Comparison of ENCODE assay signal across 29 cellular contexts in the genomic region with DNA sequence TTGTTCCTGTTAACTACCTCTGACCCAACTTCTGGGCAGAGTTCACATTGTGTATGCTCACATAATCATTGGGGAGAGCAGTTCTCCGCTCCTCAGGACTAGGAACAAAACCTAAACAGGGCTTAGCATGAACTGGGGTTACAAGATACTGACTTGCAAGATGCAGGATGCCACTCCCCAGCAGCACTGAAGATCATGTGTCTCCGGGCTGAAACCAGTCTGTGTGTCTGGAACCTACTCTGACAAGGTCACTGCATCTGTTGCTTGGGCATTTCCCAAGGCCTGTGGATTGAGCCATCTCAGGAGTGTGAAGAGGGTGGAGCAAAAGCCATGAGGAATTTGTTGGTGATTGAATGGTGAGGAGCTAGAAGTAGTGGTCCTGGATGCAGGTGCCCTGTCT.
DNase-seq lines count a peak whose midpoint lies in the region; ATAC-seq and TF ChIP-seq lines count a peak whose summit lies in the region.
"Had no signal": no experiment of that assay in that cellular context is flagged by ENCODE, and none has a peak within 500 bp of the region (broad histone marks: within the 10 kb centered on the region; RNA-seq: fewer than 3 reads in every experiment).

No MANE protein-coding gene starts in this region.

- H3K36me3 Mint-ChIP-seq in GM23338 (ENCODE audit: low read depth) = peaks cover 3% of the 10 kb centered on the region; the same call in 1 of the 3 replicates
- H3K36me3 Mint-ChIP-seq: activated CD4-positive, alpha-beta memory T cell treated with anti-CD3 and anti-CD28 coated beads for 36 hours; activated naive CD4-positive, alpha-beta T cell treated with anti-CD3 and anti-CD28 coated beads, Interleukin-2, amount 10 ng/mL, durations not matched to agents 7 days and 5 days; brain; CD4-positive, CD25-positive, alpha-beta regulatory T cell; stimulated activated memory B cell treated with anti-CD40 and anti-IgM and Interleukin-4, amounts not matched to agents 10 μg/mL and 1 μg/mL and 100 μg/mL, for 72 hours had no signal

- peaks cover 5% of the 10 kb centered on the region; the same call in 1 of the 2 replicates for H3K9me2 ChIP-seq in GM23338 (ENCODE audit: insufficient read depth)

- no peaks in the 10 kb centered on the region for H3K27me3 ChIP-seq in foreskin keratinocyte
- H3K27me3 ChIP-seq in trophoblast cell (ENCODE audit: insufficient read depth, low read length) = no peaks in the 10 kb centered on the region
- no peaks in the 10 kb centered on the region for H3K27me3 ChIP-seq in GM23338 (ENCODE audit: insufficient read depth)
- H3K27me3 ChIP-seq: adrenal gland, transverse colon had no signal

- H3K4me3 Mint-ChIP-seq in GM23338 = no peak overlapping the region
- H3K4me3 Mint-ChIP-seq: activated CD4-positive, alpha-beta memory T cell treated with anti-CD3 and anti-CD28 coated beads for 36 hours; activated naive CD4-positive, alpha-beta T cell treated with anti-CD3 and anti-CD28 coated beads, Interleukin-2, amount 10 ng/mL, durations not matched to agents 7 days and 5 days; activated T-cell treated with anti-CD3 and anti-CD28 coated beads, Interleukin-2, amount 50 U/mL, for 72 hours; brain; CD4-positive, CD25-positive, alpha-beta regulatory T cell; H9; mesothelial cell of epicardium; naive thymus-derived CD4-positive, alpha-beta T cell; stimulated activated memory B cell treated with anti-CD40 and anti-IgM and Interleukin-4, amounts not matched to agents 10 μg/mL and 1 μg/mL and 100 μg/mL, for 72 hours; T-helper 17 cell had no signal

- TF ChIP-seq CTCF in AG10803 (conservative IDR thresholded peaks at IDR 0.05; ENCODE audit: low read length) (no peak), foreskin keratinocyte (conservative IDR thresholded peaks at IDR 0.05) (no peak), GM23338 (conservative IDR thresholded peaks at IDR 0.05; ENCODE audit: low read depth in 2 of 2) (no peak)

- H3K14ac ChIP-seq in trophoblast cell (ENCODE audit: low read length) = no peak overlapping the region

- DNase-seq in AG10803 (ENCODE audit: low read depth) (peak; percentile 77), amniotic epithelial cell (ENCODE audit: low read depth) (peak; percentile 21), foreskin keratinocyte (no peak), trophoblast cell (no peak), GM23338 (ENCODE audit: low spot score) (no peak), UCSD-AML1 (lab: John Stamatoyannopoulos, UW; ENCODE audit: unreplicated experiment) (no peak), G401 (ENCODE audit: low spot score) (no peak)
- DNase-seq: activated CD4-positive, alpha-beta memory T cell treated with anti-CD3 and anti-CD28 coated beads for 36 hours; activated naive CD4-positive, alpha-beta T cell treated with anti-CD3 and anti-CD28 coated beads, Interleukin-2, amount 10 ng/mL, durations not matched to agents 7 days and 5 days; activated T-cell treated with anti-CD3 and anti-CD28 coated beads, Interleukin-2, amount 50 U/mL, for 72 hours; adrenal gland; AML-193; CD4-positive, CD25-positive, alpha-beta regulatory T cell; glutamatergic neuron; H9; left ventricle myocardium superior; naive thymus-derived CD4-positive, alpha-beta T cell; NCI-H1417; NCI-H2029 treated with DMSO at 0.1 percent for 48 hours; NCI-H524; psoas muscle; T-helper 17 cell; transverse colon had no signal

- peak overlapping the region; percentile 2 for H3K4ac ChIP-seq in trophoblast cell (ENCODE audit: low read depth, low read length)

- H3K79me1 ChIP-seq in trophoblast cell (ENCODE audit: low read length) = peaks cover 1% of the 10 kb centered on the region

- peaks cover 3% of the 10 kb centered on the region for H3K9me3 ChIP-seq in trophoblast cell (ENCODE audit: insufficient read depth, low read depth, low read length)
- H3K9me3 ChIP-seq: adrenal gland, psoas muscle, transverse colon had no signal

- no peak overlapping the region for H2BK120ac ChIP-seq in trophoblast cell (ENCODE audit: insufficient read depth, low read length, poor library complexity)

- H3K9ac ChIP-seq in trophoblast cell (ENCODE audit: low read length) = no peak overlapping the region
- H3K9ac ChIP-seq: KMS-11 had no signal

- H4K91ac ChIP-seq in trophoblast cell (ENCODE audit: low read depth, low read length) = no peak overlapping the region

- H3K36me3 ChIP-seq in trophoblast cell (ENCODE audit: control insufficient read depth in 1 of 2, insufficient read depth in 2 of 2, low read length in 2 of 2) (no peaks in the 10 kb centered on the region), GM23338 (ENCODE audit: insufficient read depth) (no peaks in the 10 kb centered on the region)
- H3K36me3 ChIP-seq: adrenal gland, transverse colon had no signal

- H4K8ac ChIP-seq in trophoblast cell (ENCODE audit: low read depth, low read length) = no peak overlapping the region

- H3K23ac ChIP-seq in trophoblast cell (ENCODE audit: low read length) = no peak overlapping the region

- no peak overlapping the region for H4K12ac ChIP-seq in trophoblast cell (ENCODE audit: low read depth, low read length)

- H2AK5ac ChIP-seq in trophoblast cell (ENCODE audit: low read length) = no peak overlapping the region

- H3K4me1 ChIP-seq in foreskin keratinocyte (peaks cover 6% of the 10 kb centered on the region), trophoblast cell (ENCODE audit: control insufficient read depth in 1 of 2, insufficient read depth in 2 of 2, low read length in 2 of 2) (peaks cover 4 to 6% of the 10 kb centered on the region in 2 experiments), GM23338 (ENCODE audit: insufficient read depth) (no peaks in the 10 kb centered on the region)
- H3K4me1 ChIP-seq: adrenal gland, psoas muscle, transverse colon had no signal

- H3F3A ChIP-seq in GM23338 (replicated peaks; ENCODE audit: low read depth) = no peaks in the 10 kb centered on the region

- peaks cover 13% of the 10 kb centered on the region for H3K9me3 Mint-ChIP-seq in GM23338

- H2BK5ac ChIP-seq in trophoblast cell (ENCODE audit: low read depth, low read length, poor library complexity) = no peak overlapping the region

- H3K18ac ChIP-seq in trophoblast cell (ENCODE audit: low read length) = no peak overlapping the region

- H3K27ac Mint-ChIP-seq in GM23338 = no peak overlapping the region
- H3K27ac Mint-ChIP-seq: activated CD4-positive, alpha-beta memory T cell treated with anti-CD3 and anti-CD28 coated beads for 36 hours; activated naive CD4-positive, alpha-beta T cell treated with anti-CD3 and anti-CD28 coated beads, Interleukin-2, amount 10 ng/mL, durations not matched to agents 7 days and 5 days; activated T-cell treated with anti-CD3 and anti-CD28 coated beads, Interleukin-2, amount 50 U/mL, for 72 hours; brain; CD4-positive, CD25-positive, alpha-beta regulatory T cell; H9; mesothelial cell of epicardium; stimulated activated memory B cell treated with anti-CD40 and anti-IgM and Interleukin-4, amounts not matched to agents 10 μg/mL and 1 μg/mL and 100 μg/mL, for 72 hours; T-helper 17 cell had no signal

- ATAC-seq in foreskin keratinocyte (peak; percentile 68), GM21515 (IDR thresholded peaks at IDR 0.05; ENCODE audit: unreplicated experiment) (no peak), GM23338 (no peak)
- ATAC-seq: activated T-cell treated with anti-CD3 and anti-CD28 coated beads, Interleukin-2, amount 50 U/mL, for 72 hours; left ventricle myocardium superior; naive thymus-derived CD4-positive, alpha-beta T cell; psoas muscle; stimulated activated memory B cell treated with anti-CD40 and anti-IgM and Interleukin-4, amounts not matched to agents 10 μg/mL and 1 μg/mL and 100 μg/mL, for 72 hours; T-helper 17 cell had no signal

- peaks cover 6% of the 10 kb centered on the region for H3K27me3 Mint-ChIP-seq in GM23338 (ENCODE audit: insufficient read depth, low read depth, poor library complexity)
- H3K27me3 Mint-ChIP-seq: activated CD4-positive, alpha-beta memory T cell treated with anti-CD3 and anti-CD28 coated beads for 36 hours; activated naive CD4-positive, alpha-beta T cell treated with anti-CD3 and anti-CD28 coated beads, Interleukin-2, amount 10 ng/mL, durations not matched to agents 7 days and 5 days; CD4-positive, CD25-positive, alpha-beta regulatory T cell; naive thymus-derived CD4-positive, alpha-beta T cell; stimulated activated memory B cell treated with anti-CD40 and anti-IgM and Interleukin-4, amounts not matched to agents 10 μg/mL and 1 μg/mL and 100 μg/mL, for 72 hours; T-helper 17 cell had no signal

- H3K4me2 ChIP-seq in trophoblast cell (ENCODE audit: low read length) (no peak overlapping the region), GM23338 (no peak overlapping the region)
- H3K4me2 ChIP-seq: KMS-11 had no signal

- H4K20me1 ChIP-seq in GM23338 (replicated peaks; ENCODE audit: insufficient read depth) = no peaks in the 10 kb centered on the region

- no peaks in the 10 kb centered on the region for H3K79me2 ChIP-seq in trophoblast cell (ENCODE audit: control insufficient read depth, insufficient read depth, low read length, poor library complexity)
- no peaks in the 10 kb centered on the region for H3K79me2 ChIP-seq in GM23338 (replicated peaks; ENCODE audit: insufficient read depth)

- H3K4me3 ChIP-seq in AG10803 (ENCODE audit: low read length) = no peak overlapping the region
- H3K4me3 ChIP-seq in trophoblast cell (ENCODE audit: low read depth, low read length) = no peak overlapping the region
- no peak overlapping the region for H3K4me3 ChIP-seq in GM23338
- H3K4me3 ChIP-seq: adrenal gland, psoas muscle, transverse colon had no signal

- peak overlapping the region; percentile 74 for H3K27ac ChIP-seq in foreskin keratinocyte
- H3K27ac ChIP-seq in trophoblast cell (ENCODE audit: low read depth, low read length) = no peak overlapping the region
- H3K27ac ChIP-seq in GM23338 (ENCODE audit: low read depth) = no peak overlapping the region
- H3K27ac ChIP-seq: adrenal gland, HL-60, KMS-11, psoas muscle, transverse colon had no signal

- WGBS in trophoblast cell (ENCODE audit: extremely low coverage, insufficient coverage, insufficient read length) = no CpG with 5 or more reads among the region's 2 CpGs

- H2AFZ ChIP-seq in trophoblast cell (ENCODE audit: insufficient read depth, low read length, poor library complexity) (no peak overlapping the region), GM23338 (no peak overlapping the region)

- H2BK12ac ChIP-seq in trophoblast cell (ENCODE audit: low read length) = no peak overlapping the region

- H3K4me1 Mint-ChIP-seq in GM23338 = peaks cover 9% of the 10 kb centered on the region
- H3K4me1 Mint-ChIP-seq: activated naive CD4-positive, alpha-beta T cell treated with anti-CD3 and anti-CD28 coated beads, Interleukin-2, amount 10 ng/mL, durations not matched to agents 7 days and 5 days; brain; CD4-positive, CD25-positive, alpha-beta regulatory T cell; naive thymus-derived CD4-positive, alpha-beta T cell; stimulated activated memory B cell treated with anti-CD40 and anti-IgM and Interleukin-4, amounts not matched to agents 10 μg/mL and 1 μg/mL and 100 μg/mL, for 72 hours; T-helper 17 cell had no signal

- in situ Hi-C loops in G401 (cut with HindIII; ENCODE audit: low sequenced_read_pairs) = no loop called here

TF ChIP-seq in GM23338, 12 proteins besides CTCF, POLR2A, EP300 and RAD21 (continues in another document):
- TF ChIP-seq POLR2AphosphoS5 (IDR thresholded peaks at IDR 0.05; ENCODE audit: low read depth) (no peak), EZH2 (IDR thresholded peaks at IDR 0.05; ENCODE audit: low read depth, unreplicated experiment) (no peak), NANOG (IDR thresholded peaks at IDR 0.05; ENCODE audit: borderline replicate concordance) (no peak), STAT1 (IDR thresholded peaks at IDR 0.05; ENCODE audit: unreplicated experiment) (no peak)

Comparison
In these comparisons a context has a peak if more than half of its experiments do, and no peak if none do; other contexts are left out.
1. DNase-seq: peak in AG10803 (single experiment) and amniotic epithelial cell (single experiment); none in foreskin keratinocyte (0 of 2), trophoblast cell (0 of 2), GM23338 (single experiment), UCSD-AML1 (single experiment) and G401 (single experiment).